In genomic region chr20:48878849-48879248, GRCh38 we compare ENCODE assay signal across 10 cellular contexts.
"Had no signal": no experiment of that assay in that cellular context is flagged by ENCODE, and none has a peak within 500 bp of the region (broad histone marks: within the 10 kb centered on the region; RNA-seq: fewer than 3 reads in every experiment).

No MANE protein-coding gene starts in this region.

- H3K9me3 Mint-ChIP-seq: HFFc6 had no signal

- H3K4me3 ChIP-seq: GM23248, HAP-1, K562 had no signal

- H3K27ac Mint-ChIP-seq: HFFc6 had no signal

- H3K27ac ChIP-seq: GM23248, HL-60 had no signal

- H3K36me3 ChIP-seq: HAP-1 had no signal

- H3K9me3 ChIP-seq: HAP-1 had no signal

- H3K4me3 Mint-ChIP-seq: HFFc6 had no signal

- ATAC-seq: HCT116, K562 had no signal

- DNase-seq: GM23248, GOT3, H7, HFFc6, IMR-90, KG1 had no signal
